Comparison of ENCODE assay signal across 18 cellular contexts in the genomic region with DNA sequence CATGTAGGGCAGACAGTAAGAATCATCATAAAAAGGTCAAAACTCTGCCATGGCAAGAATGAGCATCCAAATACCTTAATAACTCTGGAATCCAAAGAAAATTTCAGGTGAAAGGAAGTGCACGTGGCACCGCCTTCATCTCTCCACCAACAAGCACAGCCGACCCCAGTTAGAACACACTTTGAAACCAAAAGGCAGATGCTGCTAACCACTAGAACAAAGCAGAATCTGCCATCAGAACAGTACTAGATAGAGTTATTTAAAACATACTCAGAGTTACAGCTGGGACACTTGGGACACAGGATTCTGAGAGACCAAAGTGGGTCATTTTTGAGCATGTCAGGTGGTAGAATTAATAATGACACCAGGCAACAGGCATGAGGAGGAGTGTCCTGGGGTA.
A peak's percentile ranks its signal among the peaks of the same experiment; 100 is the strongest.
DNase-seq lines count a peak whose midpoint lies in the region; ATAC-seq, FAIRE-seq and TF ChIP-seq lines count a peak whose summit lies in the region.
"Had no signal": no experiment of that assay in that cellular context is flagged by ENCODE, and none has a peak within 500 bp of the region (broad histone marks: within the 10 kb centered on the region; RNA-seq: fewer than 3 reads in every experiment).

No MANE protein-coding gene starts in this region.

- peak overlapping the region; percentile 32; the same call in 1 of the 2 replicates for H2BK12ac ChIP-seq in H1 (ENCODE audit: low read depth, low read length)

- peaks cover 6% of the 10 kb centered on the region; the same call in 1 of the 2 replicates for H3K23me2 ChIP-seq in H1 (ENCODE audit: low read depth, low read length)

- peak overlapping the region; percentile 19; the same call in 1 of the 2 replicates for H2BK15ac ChIP-seq in H1 (ENCODE audit: low read length)

- H3K56ac ChIP-seq in H1 (replicated peaks; ENCODE audit: insufficient read length, low read depth, low read length), result no peak overlapping the region

- peaks cover 3 to 66% of the 10 kb centered on the region in 2 experiments for H3K79me2 ChIP-seq in H1 (ENCODE audit: control insufficient read depth in 1 of 2, insufficient read depth in 2 of 2, low read length in 2 of 2)

- no peak overlapping the region for H2BK120ac ChIP-seq in H1 (replicated peaks; ENCODE audit: low read depth, low read length)

- CTCF ChIA-PET in H1 (lab: Charles Lee; ENCODE audit: partially characterized antibody), result interaction anchor here (0.9 to 1.3 kb wide), 2 partner anchors 10 to 46 kb away, joined by 3 read pairs; no protein-coding TSS in a partner anchor

- FAIRE-seq in H1 (lab: Jason Lieb, UNC), result no peak
- FAIRE-seq: A549 had no signal

- peaks cover 3 to 4% of the 10 kb centered on the region in 2 experiments for H4K20me1 ChIP-seq in H1 (replicated peaks in 1 of 2; ENCODE audit: control insufficient read depth in 1 of 2, insufficient read depth in 2 of 2, low read length in 2 of 2)

- 89% methylated on average over 3 of the region's 3 CpGs; no CpG with 5 or more reads in 1 of the 2 experiments for WGBS in H1 (ENCODE audit: extremely low coverage in 1 of 2, insufficient coverage in 1 of 2, insufficient read length in 1 of 2, insufficient replicate concordance in 2 of 2, low coverage in 1 of 2, low lambda C conversion rate in 2 of 2, missing lambda C conversion rate in 1 of 2), 2 experiments

- intact Hi-C loops in cardiac septum (cut with DNase I) (no loop called here), left ventricle myocardium inferior (cut with micrococcal nuclease) (no loop called here), breast epithelium (cut with DNase I; ENCODE audit: low total_unique reads) (no loop called here)

- peaks cover 12% of the 10 kb centered on the region for H3K79me1 ChIP-seq in H1 (ENCODE audit: low read depth, low read length)

- H2BK20ac ChIP-seq in H1 (ENCODE audit: low read length), result no peak overlapping the region

- no peak overlapping the region for H3K14ac ChIP-seq in H1 (ENCODE audit: insufficient read length)

- H3K27me3 ChIP-seq in left ventricle myocardium inferior (ENCODE audit: low read depth) (peaks cover 79% of the 10 kb centered on the region), H1 (replicated peaks in 1 of 4; ENCODE audit: control insufficient read depth in 3 of 4, extremely low read depth in 1 of 4, insufficient read depth in 3 of 4, low read length in 3 of 4) (peaks cover 0 to 13% (median 6%) of the 10 kb centered on the region in 4 experiments; a peak in 5 of 7 replicates), breast epithelium (peaks cover 4 to 11% of the 10 kb centered on the region in 2 donors)

- H3K4me3 ChIP-seq in left ventricle myocardium inferior (no peak overlapping the region), H1 (ENCODE audit: extremely low read depth in 1 of 4, insufficient read depth in 2 of 4, low read depth in 3 of 4, low read length in 4 of 4) (no peak overlapping the region), breast epithelium (no peak overlapping the region)
- H3K4me3 ChIP-seq: A549; BLaER1 treated with 17β-estradiol and CSF1 and Interleukin-3, amounts not matched to agents 10 nM and 100 nM; MG63 had no signal

- DNase-seq in cardiac septum (ENCODE audit: low spot score) (peak; percentile 9), left ventricle myocardium inferior (no peak), H1 (ENCODE audit: low read depth in 1 of 2, low spot score in 2 of 2) (no peak), breast epithelium (ENCODE audit: low spot score in 2 of 2) (no peak)
- no peak for DNase-seq in NK-92 treated with Interleukin-12 subunit alpha and Interleukin-12 subunit beta, amount 100 ng/mL, for 24 hours (lab: John Stamatoyannopoulos, UW)
- DNase-seq: DMS79 treated with DMSO at 0.1 percent for 48 hours, GOT3, MG63, NCI-H1092 treated with DMSO at 0.1 percent for 48 hours, NCI-H1694 treated with DMSO at 0.1 percent for 48 hours, NCI-H226, NCI-H524 treated with DMSO at 0.1 percent for 48 hours, SHP77 treated with DMSO at 0.1 percent for 48 hours had no signal

- no peak overlapping the region for H2AFZ ChIP-seq in H1 (ENCODE audit: low read length)

- TF ChIP-seq POLR2A in H1 (IDR thresholded peaks at IDR 0.05; ENCODE audit: control extremely low read depth in 1 of 2, low read depth in 2 of 2, low read length in 2 of 2) (no peak), breast epithelium (IDR thresholded peaks at IDR 0.05) (no peak)

- H3K27ac ChIP-seq in left ventricle myocardium inferior (replicated peaks), result no peak overlapping the region
- H3K27ac ChIP-seq in H1 (ENCODE audit: low read depth, low read length), result no peak overlapping the region
- no peak overlapping the region for H3K27ac ChIP-seq in breast epithelium
- H3K27ac ChIP-seq: A549; BLaER1 treated with 17β-estradiol and CSF1 and Interleukin-3, amounts not matched to agents 10 nM and 100 nM had no signal

- no peak overlapping the region; the same call in 1 of the 2 replicates for H2AK5ac ChIP-seq in H1 (ENCODE audit: low read depth, low read length)

- H4K5ac ChIP-seq in H1 (ENCODE audit: insufficient read length, low read depth, low read length), result no peak overlapping the region

- ATAC-seq in HG02973 (IDR thresholded peaks at IDR 0.05; ENCODE audit: unreplicated experiment) (peak; percentile 55), HG03521 (IDR thresholded peaks at IDR 0.05; ENCODE audit: unreplicated experiment) (no peak)
- ATAC-seq: A549, SK-N-SH treated with all-trans-retinoic acid at 6 μM for 48 hours had no signal

- H3K4me1 ChIP-seq in left ventricle myocardium inferior (peaks cover 4% of the 10 kb centered on the region), H1 (replicated peaks in 1 of 4; ENCODE audit: control insufficient read depth in 3 of 4, insufficient read depth in 4 of 4, low read length in 3 of 4) (peaks cover 19 to 28% (median 25%) of the 10 kb centered on the region in 4 experiments), breast epithelium (peaks cover 0 to 4% of the 10 kb centered on the region in 2 donors)

- no peak overlapping the region for H3K4ac ChIP-seq in H1 (replicated peaks; ENCODE audit: insufficient read length, low read depth, low read length)

- no peak overlapping the region for H3K4me2 ChIP-seq in H1 (ENCODE audit: insufficient read depth in 1 of 2, low read depth in 2 of 2, low read length in 2 of 2)
- H3K4me2 ChIP-seq: A549 had no signal

- H3K18ac ChIP-seq in H1 (ENCODE audit: extremely low read depth, low read length), result no peak overlapping the region

- no peak for TF ChIP-seq CTCF in left ventricle myocardium inferior (IDR thresholded peaks at IDR 0.05; ENCODE audit: borderline replicate concordance)
- TF ChIP-seq CTCF in H1 (IDR thresholded peaks at IDR 0.05; ENCODE audit: control extremely low read depth in 1 of 3, insufficient read depth in 1 of 3, low read depth in 1 of 3, low read length in 3 of 3), result no peak
- TF ChIP-seq CTCF in breast epithelium (IDR thresholded peaks at IDR 0.05), result no peak

- no peak for TF ChIP-seq RAD21 in H1 (IDR thresholded peaks at IDR 0.05 in 1 of 2, conservative IDR thresholded peaks at IDR 0.05 in 1 of 2; ENCODE audit: low read depth in 2 of 2, low read length in 2 of 2)

- no peaks in the 10 kb centered on the region for H3K36me3 ChIP-seq in left ventricle myocardium inferior
- H3K36me3 ChIP-seq in H1 (ENCODE audit: control insufficient read depth in 2 of 4, insufficient read depth in 4 of 4, low read length in 3 of 4), result no peaks in the 10 kb centered on the region
- H3K36me3 ChIP-seq in breast epithelium, result no peaks in the 10 kb centered on the region
- H3K36me3 ChIP-seq: MG63 had no signal

- TF ChIP-seq EP300 in H1 (IDR thresholded peaks at IDR 0.05; ENCODE audit: borderline replicate concordance in 1 of 2, low read depth in 2 of 2, low read length in 2 of 2), result no peak

- H3K23ac ChIP-seq in H1 (ENCODE audit: insufficient read length), result no peak overlapping the region

- no peak overlapping the region for H2BK5ac ChIP-seq in H1 (ENCODE audit: low read depth, low read length)

- H4K8ac ChIP-seq in H1 (ENCODE audit: extremely low read depth, insufficient read depth, low read length), result no peak overlapping the region

- H3K9ac ChIP-seq in H1 (replicated peaks in 1 of 4; ENCODE audit: extremely low read depth in 1 of 4, low read depth in 3 of 4, low read length in 3 of 4), result no peak overlapping the region
- H3K9ac ChIP-seq: BLaER1 treated with 17β-estradiol and CSF1 and Interleukin-3, amounts not matched to agents 10 nM and 100 nM had no signal

- H3K9me3 ChIP-seq in left ventricle myocardium inferior (replicated peaks) (no peaks in the 10 kb centered on the region), H1 (ENCODE audit: insufficient read depth in 2 of 2, low read depth in 1 of 2, low read length in 1 of 2) (no peaks in the 10 kb centered on the region), breast epithelium (no peaks in the 10 kb centered on the region)
- H3K9me3 ChIP-seq: A549, MG63 had no signal

- POLR2A ChIA-PET in H1 (lab: Charles Lee; ENCODE audit: partially characterized antibody), result interaction anchor here (1.1 kb wide), 1 partner anchor 22 kb away, joined by 3 read pairs; no protein-coding TSS in a partner anchor

- no peak overlapping the region for H4K91ac ChIP-seq in H1 (replicated peaks; ENCODE audit: insufficient read length, low read length)

TF ChIP-seq in H1, 55 proteins besides CTCF, POLR2A, EP300 and RAD21:
- TF ChIP-seq BRCA1 (IDR thresholded peaks at IDR 0.05; ENCODE audit: low read depth, low read length) (no peak), SUZ12 (IDR thresholded peaks at IDR 0.05; ENCODE audit: low read length) (no peak), ZNF274 (IDR thresholded peaks at IDR 0.05; ENCODE audit: borderline replicate concordance, extremely low read depth, low read length) (no peak), HDAC2 (IDR thresholded peaks at IDR 0.05; ENCODE audit: borderline replicate concordance in 1 of 2, low read depth in 2 of 2, low read length in 2 of 2) (no peak), KDM4A (IDR thresholded peaks at IDR 0.05; ENCODE audit: low read depth, low read length, severe bottlenecking) (no peak), PHF8 (conservative IDR thresholded peaks at IDR 0.05; ENCODE audit: low read depth, low read length) (no peak), SP4 (IDR thresholded peaks at IDR 0.05; ENCODE audit: low read length) (no peak)
- TF ChIP-seq, protein P1, sequence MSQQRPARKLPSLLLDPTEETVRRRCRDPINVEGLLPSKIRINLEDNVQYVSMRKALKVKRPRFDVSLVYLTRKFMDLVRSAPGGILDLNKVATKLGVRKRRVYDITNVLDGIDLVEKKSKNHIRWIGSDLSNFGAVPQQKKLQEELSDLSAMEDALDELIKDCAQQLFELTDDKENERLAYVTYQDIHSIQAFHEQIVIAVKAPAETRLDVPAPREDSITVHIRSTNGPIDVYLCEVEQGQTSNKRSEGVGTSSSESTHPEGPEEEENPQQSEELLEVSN (IDR thresholded peaks at IDR 0.05), result no peak
